Comparison of ENCODE assay signal across 30 cellular contexts in the genomic region with DNA sequence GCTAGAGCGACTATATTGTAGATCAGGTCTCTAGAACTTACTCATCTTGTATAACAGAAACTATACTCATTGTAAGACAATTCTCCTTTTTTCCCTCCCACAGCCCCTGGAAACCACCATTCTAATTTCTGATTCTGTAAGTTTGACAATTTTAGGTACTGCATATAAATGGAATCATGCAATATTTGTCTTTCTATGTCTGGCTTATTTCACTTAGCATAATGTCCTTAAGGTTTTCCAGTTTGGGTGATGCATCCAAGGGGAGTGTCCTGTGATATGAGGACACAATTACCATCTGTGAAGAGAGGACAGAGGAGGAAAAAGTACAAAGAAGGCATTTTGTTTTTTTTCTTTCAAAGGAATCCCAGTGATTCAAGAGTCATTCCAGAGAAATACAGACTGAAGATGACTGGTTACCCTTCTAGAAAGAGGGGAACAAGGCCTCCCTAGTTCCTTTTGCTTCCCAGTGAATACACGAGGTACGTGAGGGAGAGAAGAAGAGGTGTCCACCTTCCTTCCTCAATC.
"Had no signal": no experiment of that assay in that cellular context is flagged by ENCODE, and none has a peak within 500 bp of the region (broad histone marks: within the 10 kb centered on the region; RNA-seq: fewer than 3 reads in every experiment).

No MANE protein-coding gene starts in this region.

- DNase-seq: naive thymus-derived CD8-positive, alpha-beta T cell; nephron progenitor cell; nucleus accumbens; ovary; psoas muscle; right cardiac atrium; right lobe of liver; sigmoid colon; small intestine; stimulated activated CD4-positive, alpha-beta T cell treated with anti-CD3 and anti-CD28 coated beads, Interleukin-15, amount 100 ng/mL, for 24 hours; stimulated activated CD4-positive, alpha-beta T cell treated with anti-CD3 and anti-CD28 coated beads, Interleukin-2, amount 100 ng/mL, for 24 hours; stimulated activated CD4-positive, alpha-beta T cell treated with anti-CD3 and anti-CD28 coated beads, Interleukin-2, amount 100 ng/mL, for 48 hours; stimulated activated CD4-positive, alpha-beta T cell treated with anti-CD3 and anti-CD28 coated beads, Interleukin-4, amount 100 ng/mL, for 24 hours; stimulated activated naive B cell treated with anti-CD40 and anti-IgM and Interleukin-4, amounts not matched to agents 10 μg/mL and 1 μg/mL and 100 μg/mL, for 72 hours; stimulated activated naive CD4-positive, alpha-beta T cell treated with Interleukin-2 at 50 U/mL for 16 hours; substantia nigra; testis; tibial artery; transverse colon; upper lobe of right lung; uterus had no signal

- H2AFZ ChIP-seq: parathyroid adenoma had no signal

- H3K9ac ChIP-seq: parathyroid adenoma had no signal

- H3K9me3 Mint-ChIP-seq: natural killer cell treated with Interleukin-12 subunit alpha and Interleukin-12 subunit beta and Interleukin-15 and Interleukin-18, amount 100 ng/mL, for 72 hours; stimulated activated effector memory CD8-positive, alpha-beta T cell treated with anti-CD3 and anti-CD28 coated beads, Interleukin-12 subunit alpha, Interleukin-12 subunit beta, amount 100 ng/mL, for 72 hours; stimulated activated naive B cell treated with anti-CD40 and anti-IgM and Interleukin-4, amounts not matched to agents 10 μg/mL and 1 μg/mL and 100 μg/mL, for 72 hours; stimulated activated naive CD8-positive, alpha-beta T cell treated with anti-CD3 and anti-CD28 coated beads, Interleukin-15, Interleukin-2, amounts not matched to agents 100 ng/mL and 50 ng/mL, for 24 hours; type B pancreatic cell had no signal

- H3K36me3 ChIP-seq: neutrophil, ovary, right lobe of liver, sigmoid colon, suprapubic skin, tibial artery, transverse colon, upper lobe of right lung, uterus had no signal

- H3K36me3 Mint-ChIP-seq: stimulated activated effector memory CD8-positive, alpha-beta T cell treated with anti-CD3 and anti-CD28 coated beads, Interleukin-12 subunit alpha, Interleukin-12 subunit beta, amount 100 ng/mL, for 72 hours; stimulated activated naive B cell treated with anti-CD40 and anti-IgM and Interleukin-4, amounts not matched to agents 10 μg/mL and 1 μg/mL and 100 μg/mL, for 72 hours; type B pancreatic cell had no signal

- H3K9me3 ChIP-seq: neutrophil, ovary, psoas muscle, right lobe of liver, suprapubic skin, testis, upper lobe of right lung, uterus had no signal

- H3K27ac Mint-ChIP-seq: naive thymus-derived CD8-positive, alpha-beta T cell; natural killer cell treated with Interleukin-12 subunit alpha and Interleukin-12 subunit beta and Interleukin-15 and Interleukin-18, amount 100 ng/mL, for 72 hours; nephron progenitor cell; progenitor cell of endocrine pancreas; stimulated activated effector memory CD8-positive, alpha-beta T cell treated with anti-CD3 and anti-CD28 coated beads, Interleukin-12 subunit alpha, Interleukin-12 subunit beta, amount 100 ng/mL, for 72 hours; stimulated activated naive B cell treated with anti-CD40 and anti-IgM and Interleukin-4, amounts not matched to agents 10 μg/mL and 1 μg/mL and 100 μg/mL, for 72 hours; stimulated activated naive CD8-positive, alpha-beta T cell treated with anti-CD3 and anti-CD28 coated beads, Interleukin-15, Interleukin-2, amounts not matched to agents 100 ng/mL and 50 ng/mL, for 24 hours; type B pancreatic cell had no signal

- H3K79me2 ChIP-seq: parathyroid adenoma had no signal

- H3K4me3 Mint-ChIP-seq: naive thymus-derived CD8-positive, alpha-beta T cell; natural killer cell treated with Interleukin-12 subunit alpha and Interleukin-12 subunit beta and Interleukin-15 and Interleukin-18, amount 100 ng/mL, for 72 hours; nephron progenitor cell; neural crest cell; stimulated activated effector memory CD8-positive, alpha-beta T cell treated with anti-CD3 and anti-CD28 coated beads, Interleukin-12 subunit alpha, Interleukin-12 subunit beta, amount 100 ng/mL, for 72 hours; stimulated activated naive B cell treated with anti-CD40 and anti-IgM and Interleukin-4, amounts not matched to agents 10 μg/mL and 1 μg/mL and 100 μg/mL, for 72 hours; stimulated activated naive CD8-positive, alpha-beta T cell treated with anti-CD3 and anti-CD28 coated beads, Interleukin-15, Interleukin-2, amounts not matched to agents 100 ng/mL and 50 ng/mL, for 24 hours; type B pancreatic cell had no signal

- H3K4me3 ChIP-seq: ovary, psoas muscle, right lobe of liver, sigmoid colon, suprapubic skin, testis, tibial artery, transverse colon, upper lobe of right lung, uterus had no signal

- H3K4me1 Mint-ChIP-seq: naive thymus-derived CD8-positive, alpha-beta T cell; stimulated activated effector memory CD8-positive, alpha-beta T cell treated with anti-CD3 and anti-CD28 coated beads, Interleukin-12 subunit alpha, Interleukin-12 subunit beta, amount 100 ng/mL, for 72 hours; stimulated activated naive B cell treated with anti-CD40 and anti-IgM and Interleukin-4, amounts not matched to agents 10 μg/mL and 1 μg/mL and 100 μg/mL, for 72 hours had no signal

- H3K4me1 ChIP-seq: parathyroid adenoma, psoas muscle, right lobe of liver, sigmoid colon, suprapubic skin, testis, tibial artery, transverse colon, upper lobe of right lung, uterus had no signal

- H3K27me3 Mint-ChIP-seq: progenitor cell of endocrine pancreas, type B pancreatic cell had no signal

- H3K27ac ChIP-seq: neutrophil, ovary, parathyroid adenoma, psoas muscle, right lobe of liver, sigmoid colon, suprapubic skin, testis, tibial artery, transverse colon, upper lobe of right lung, uterus had no signal

- ATAC-seq: naive thymus-derived CD8-positive, alpha-beta T cell; natural killer cell treated with Interleukin-12 subunit alpha and Interleukin-12 subunit beta and Interleukin-15 and Interleukin-18, amount 100 ng/mL, for 72 hours; psoas muscle; right cardiac atrium; right lobe of liver; stimulated activated effector memory CD8-positive, alpha-beta T cell treated with anti-CD3 and anti-CD28 coated beads, Interleukin-12 subunit alpha, Interleukin-12 subunit beta, amount 100 ng/mL, for 72 hours; stimulated activated naive B cell treated with anti-CD40 and anti-IgM and Interleukin-4, amounts not matched to agents 10 μg/mL and 1 μg/mL and 100 μg/mL, for 72 hours; upper lobe of right lung had no signal

- H3K27me3 ChIP-seq: neutrophil, ovary, right lobe of liver, sigmoid colon, suprapubic skin, testis, tibial artery, transverse colon, upper lobe of right lung, uterus had no signal
